7 cellular contexts compared by ENCODE assay signal in the genomic region with DNA sequence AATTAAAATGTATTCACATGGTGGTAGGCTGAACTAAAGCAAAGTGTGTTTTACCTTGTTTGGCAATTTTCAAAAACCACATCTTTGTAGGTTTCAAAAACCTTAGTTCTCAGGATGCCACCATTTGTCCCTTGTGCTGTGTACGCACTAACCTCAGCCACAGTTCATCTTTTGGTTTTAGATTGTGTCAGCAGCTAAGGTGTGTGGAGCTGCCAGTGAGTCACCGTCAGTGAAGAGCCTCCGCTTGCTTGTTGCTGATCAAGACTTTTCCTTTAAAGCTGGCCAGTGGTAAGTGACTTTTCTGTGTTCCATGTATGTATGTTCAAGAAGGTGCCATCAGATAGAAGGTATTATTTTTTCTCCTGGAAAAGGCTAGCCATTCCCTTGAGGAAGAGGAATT.
A peak's percentile ranks its signal among the peaks of the same experiment; 100 is the strongest.
DNase-seq lines count a peak whose midpoint lies in the region; ATAC-seq lines count a peak whose summit lies in the region.

No MANE protein-coding gene starts in this region.

- H3K4me3 Mint-ChIP-seq in stimulated activated naive CD8-positive, alpha-beta T cell treated with anti-CD3 and anti-CD28 coated beads, Interleukin-15, Interleukin-2, amounts not matched to agents 100 ng/mL and 50 ng/mL, for 24 hours: peak overlapping the region; percentile 81

- ATAC-seq in GM21515 (IDR thresholded peaks at IDR 0.05; ENCODE audit: unreplicated experiment): peak; percentile 77
- ATAC-seq in HG03139 (IDR thresholded peaks at IDR 0.05; ENCODE audit: unreplicated experiment): no peak
- no peak for ATAC-seq in HG03097 (IDR thresholded peaks at IDR 0.05; ENCODE audit: low FRiP score, unreplicated experiment)

- peaks cover 75% of the 10 kb centered on the region for H3K36me3 Mint-ChIP-seq in stimulated activated naive CD8-positive, alpha-beta T cell treated with anti-CD3 and anti-CD28 coated beads, Interleukin-15, Interleukin-2, amounts not matched to agents 100 ng/mL and 50 ng/mL, for 24 hours (ENCODE audit: low read depth)

- no peaks in the 10 kb centered on the region for H3K27me3 Mint-ChIP-seq in stimulated activated naive CD8-positive, alpha-beta T cell treated with anti-CD3 and anti-CD28 coated beads, Interleukin-15, Interleukin-2, amounts not matched to agents 100 ng/mL and 50 ng/mL, for 24 hours

- DNase-seq in T follicular helper cell (ENCODE audit: low read depth) (peak; percentile 62), NCI-H1930 (lab: John Stamatoyannopoulos, UW) (no peak)
- peak; percentile 86 for DNase-seq in central memory CD4-positive, alpha-beta T cell

- no peaks in the 10 kb centered on the region for H3K9me3 Mint-ChIP-seq in stimulated activated naive CD8-positive, alpha-beta T cell treated with anti-CD3 and anti-CD28 coated beads, Interleukin-15, Interleukin-2, amounts not matched to agents 100 ng/mL and 50 ng/mL, for 24 hours

- peak overlapping the region; percentile 97 for H3K27ac Mint-ChIP-seq in stimulated activated naive CD8-positive, alpha-beta T cell treated with anti-CD3 and anti-CD28 coated beads, Interleukin-15, Interleukin-2, amounts not matched to agents 100 ng/mL and 50 ng/mL, for 24 hours

- H3K4me1 Mint-ChIP-seq in stimulated activated naive CD8-positive, alpha-beta T cell treated with anti-CD3 and anti-CD28 coated beads, Interleukin-15, Interleukin-2, amounts not matched to agents 100 ng/mL and 50 ng/mL, for 24 hours (ENCODE audit: low read depth): peaks cover 75% of the 10 kb centered on the region

Comparison
In these comparisons a context has a peak if more than half of its experiments do, and no peak if none do; other contexts are left out.
1. DNase-seq: peak in T follicular helper cell (single experiment) and central memory CD4-positive, alpha-beta T cell (single experiment); none in NCI-H1930 (0 of 2).